14 cellular contexts compared by ENCODE assay signal in the genomic region with DNA sequence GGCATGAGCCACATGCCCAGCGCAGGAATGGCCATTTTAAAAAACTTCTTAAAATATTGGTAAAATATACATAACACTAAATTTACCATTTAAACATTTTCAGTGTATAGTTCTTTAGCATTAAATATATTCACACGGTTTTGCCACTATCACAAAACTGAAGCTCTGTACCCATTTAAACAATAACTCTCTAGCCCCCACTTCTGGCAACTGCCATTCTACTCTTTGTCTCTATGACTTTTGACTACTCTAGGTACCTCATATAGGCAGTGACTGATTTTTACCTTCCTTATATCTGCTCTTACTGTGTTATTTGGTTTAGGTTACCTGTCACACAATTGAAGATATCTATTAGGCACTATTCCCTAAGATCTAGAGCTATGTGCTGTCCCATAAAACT. TPM values are rescaled to one million over a fixed set of nuclear protein-coding genes. Genes with fewer than 3 reads are reported as not detected.
A peak's percentile ranks its signal among the peaks of the same experiment; 100 is the strongest.
DNase-seq lines count a peak whose midpoint lies in the region; ATAC-seq and TF ChIP-seq lines count a peak whose summit lies in the region.
"Had no signal": no experiment of that assay in that cellular context is flagged by ENCODE, and none has a peak within 500 bp of the region (broad histone marks: within the 10 kb centered on the region; RNA-seq: fewer than 3 reads in every experiment).

No MANE protein-coding gene starts in this region.

- no peaks in the 10 kb centered on the region for H3K27me3 Mint-ChIP-seq in activated CD8-positive, alpha-beta T cell treated with anti-CD3 and anti-CD28 coated beads for 36 hours
- H3K27me3 Mint-ChIP-seq in activated CD8-positive, alpha-beta T cell treated with anti-CD3 and anti-CD28 coated beads, Interleukin-2, amount 10 ng/mL, durations not matched to agents 7 days and 5 days (ENCODE audit: low read depth) = no peaks in the 10 kb centered on the region

- CTCF ChIA-PET in activated CD8-positive, alpha-beta T cell treated with anti-CD3 and anti-CD28 coated beads for 36 hours (lab: Charles Lee) = interaction anchor here (0.9 to 2.3 kb wide), 9 partner anchors 11 to 142 kb away, joined by 3 to 9 read pairs (median 4); no protein-coding TSS in a partner anchor
- CTCF ChIA-PET in activated CD8-positive, alpha-beta T cell treated with anti-CD3 and anti-CD28 coated beads, Interleukin-2, amount 10 ng/mL, durations not matched to agents 7 days and 5 days (lab: Charles Lee) = interaction anchor here (0.6 to 2.2 kb wide), 12 partner anchors 25 to 410 kb away, joined by 3 to 14 read pairs (median 4); no protein-coding TSS in a partner anchor

- H3K36me3 Mint-ChIP-seq in activated CD8-positive, alpha-beta T cell treated with anti-CD3 and anti-CD28 coated beads for 36 hours (ENCODE audit: low read depth) = peaks cover 13% of the 10 kb centered on the region
- H3K36me3 Mint-ChIP-seq in activated CD8-positive, alpha-beta T cell treated with anti-CD3 and anti-CD28 coated beads, Interleukin-2, amount 10 ng/mL, durations not matched to agents 7 days and 5 days (ENCODE audit: low read depth) = peaks cover 24% of the 10 kb centered on the region

- in situ Hi-C loops in brain microvascular endothelial cell (cut with HindIII; ENCODE audit: low pct_ligation_motif_present, low sequenced_read_pairs) = no loop called here

- TF ChIP-seq CTCF in activated CD8-positive, alpha-beta T cell treated with anti-CD3 and anti-CD28 coated beads for 36 hours (IDR thresholded peaks at IDR 0.05) = no peak
- TF ChIP-seq CTCF in brain microvascular endothelial cell (IDR thresholded peaks at IDR 0.05; ENCODE audit: low read depth, low read length, missing control alignments) (peak; percentile 52), retinal pigment epithelial cell (conservative IDR thresholded peaks at IDR 0.05; ENCODE audit: low read depth, low read length) (peak; percentile 28), spleen (IDR thresholded peaks at IDR 0.05 in 8 of 11, conservative IDR thresholded peaks at IDR 0.05 in 3 of 11) (no peak)

- ATAC-seq in activated CD8-positive, alpha-beta T cell treated with anti-CD3 and anti-CD28 coated beads for 36 hours = no peak
- ATAC-seq in activated CD8-positive, alpha-beta T cell treated with anti-CD3 and anti-CD28 coated beads, Interleukin-2, amount 10 ng/mL, durations not matched to agents 7 days and 5 days = no peak
- ATAC-seq in GM18502 (IDR thresholded peaks at IDR 0.05; ENCODE audit: poor library complexity, unreplicated experiment) = no peak

- H3K4me1 ChIP-seq in spleen = peaks cover 5 to 61% (median 37%) of the 10 kb centered on the region in 6 donors
- H3K4me1 ChIP-seq: SJCRH30 had no signal

- peak; percentile 17 for DNase-seq in activated CD8-positive, alpha-beta T cell treated with anti-CD3 and anti-CD28 coated beads for 36 hours
- no peak for DNase-seq in activated CD8-positive, alpha-beta T cell treated with anti-CD3 and anti-CD28 coated beads, Interleukin-2, amount 10 ng/mL, durations not matched to agents 7 days and 5 days
- DNase-seq in M059J (ENCODE audit: low read depth) = peak; percentile 32
- no peak for DNase-seq in brain microvascular endothelial cell
- no peak for DNase-seq in retinal pigment epithelial cell (ENCODE audit: low read depth)
- no peak for DNase-seq in putamen (ENCODE audit: low spot score)
- no peak for DNase-seq in spleen
- DNase-seq: activated CD4-positive, alpha-beta T cell treated with anti-CD3 and anti-CD28 coated beads, Interleukin-2, amount 50 U/mL, for 4 hours; effector CD8-positive, alpha-beta T cell; NCI-H2227 treated with DMSO at 0.1 percent for 48 hours; SJCRH30 had no signal

- POLR2A ChIA-PET in activated CD8-positive, alpha-beta T cell treated with anti-CD3 and anti-CD28 coated beads for 36 hours (lab: Charles Lee) = interaction anchor here (1.5 to 2.0 kb wide), 2 partner anchors 10 to 64 kb away, joined by 5 to 8 read pairs; a partner anchor contains a TSS
- POLR2A ChIA-PET in activated CD8-positive, alpha-beta T cell treated with anti-CD3 and anti-CD28 coated beads, Interleukin-2, amount 10 ng/mL, durations not matched to agents 7 days and 5 days (lab: Charles Lee) = no interaction called here

- no peaks in the 10 kb centered on the region for H3K36me3 ChIP-seq in brain microvascular endothelial cell (replicated peaks)
- H3K36me3 ChIP-seq in spleen = no peaks in the 10 kb centered on the region

- intact Hi-C loops in activated CD8-positive, alpha-beta T cell treated with anti-CD3 and anti-CD28 coated beads for 36 hours (cut with micrococcal nuclease) = loop anchor here (10.0 kb wide), 1 partner anchor 142 kb away; no protein-coding TSS in a partner anchor
- intact Hi-C loops in spleen (cut with DNase I; ENCODE audit: low total_unique reads) = no loop called here

- H3K27me3 ChIP-seq in brain microvascular endothelial cell (replicated peaks) (no peaks in the 10 kb centered on the region), spleen (replicated peaks in 1 of 7) (no peaks in the 10 kb centered on the region)
- H3K27me3 ChIP-seq: BLaER1 treated with 17β-estradiol and CSF1 and Interleukin-3, amounts not matched to agents 10 nM and 100 nM; SJCRH30 had no signal

- H3K4me1 Mint-ChIP-seq in activated CD8-positive, alpha-beta T cell treated with anti-CD3 and anti-CD28 coated beads for 36 hours (ENCODE audit: low read depth) = peaks cover 35% of the 10 kb centered on the region
- peaks cover 32% of the 10 kb centered on the region for H3K4me1 Mint-ChIP-seq in activated CD8-positive, alpha-beta T cell treated with anti-CD3 and anti-CD28 coated beads, Interleukin-2, amount 10 ng/mL, durations not matched to agents 7 days and 5 days (ENCODE audit: low read depth)

- no peaks in the 10 kb centered on the region for H3K9me3 Mint-ChIP-seq in activated CD8-positive, alpha-beta T cell treated with anti-CD3 and anti-CD28 coated beads for 36 hours
- H3K9me3 Mint-ChIP-seq in activated CD8-positive, alpha-beta T cell treated with anti-CD3 and anti-CD28 coated beads, Interleukin-2, amount 10 ng/mL, durations not matched to agents 7 days and 5 days (ENCODE audit: insufficient read depth) = peaks cover 7% of the 10 kb centered on the region

- WGBS in spleen, 5 donors = 74 to 80% (median 79%) methylated on average over 2 of the region's 2 CpGs

- H3K4me3 ChIP-seq in brain microvascular endothelial cell (ENCODE audit: low read depth, low read length) (no peak overlapping the region), retinal pigment epithelial cell (ENCODE audit: low read length) (no peak overlapping the region), spleen (no peak overlapping the region)
- H3K4me3 ChIP-seq: BLaER1 treated with 17β-estradiol and CSF1 and Interleukin-3, amounts not matched to agents 10 nM and 100 nM; SJCRH30; smooth muscle cell had no signal

- no peak for TF ChIP-seq POLR2A in spleen (IDR thresholded peaks at IDR 0.05)

- no peak overlapping the region for H3K4me3 Mint-ChIP-seq in activated CD8-positive, alpha-beta T cell treated with anti-CD3 and anti-CD28 coated beads for 36 hours
- no peak overlapping the region for H3K4me3 Mint-ChIP-seq in activated CD8-positive, alpha-beta T cell treated with anti-CD3 and anti-CD28 coated beads, Interleukin-2, amount 10 ng/mL, durations not matched to agents 7 days and 5 days

- H3K9me3 ChIP-seq in spleen = no peaks in the 10 kb centered on the region

- no peak overlapping the region for H3K27ac Mint-ChIP-seq in activated CD8-positive, alpha-beta T cell treated with anti-CD3 and anti-CD28 coated beads for 36 hours
- H3K27ac Mint-ChIP-seq in activated CD8-positive, alpha-beta T cell treated with anti-CD3 and anti-CD28 coated beads, Interleukin-2, amount 10 ng/mL, durations not matched to agents 7 days and 5 days = no peak overlapping the region

- no peak overlapping the region for H3K27ac ChIP-seq in brain microvascular endothelial cell
- peak overlapping the region in 1 of 8 donors; percentile 9 for H3K27ac ChIP-seq in spleen
- H3K27ac ChIP-seq: SJCRH30 had no signal

RNA-seq across cellular contexts. Expression of a gene that starts 2.3 kb away (rescaled TPM):
- total RNA-seq in activated CD8-positive, alpha-beta T cell treated with anti-CD3 and anti-CD28 coated beads for 36 hours = 1 to 10 TPM; 2.3 to 2.5 TPM
- total RNA-seq in activated CD8-positive, alpha-beta T cell treated with anti-CD3 and anti-CD28 coated beads, Interleukin-2, amount 10 ng/mL, durations not matched to agents 7 days and 5 days = 1 to 10 TPM; 8.0 to 8.3 TPM
- total RNA-seq in M059J (2014; rRNA removed; shearing (Covaris generic)) = 3.8 and 4.4 TPM in 2 replicates
- total RNA-seq in spleen = 10 to 100 TPM in 4 of 7 donors, 1 to 10 TPM in 3; 6.9 to 14.9 (median 11.1) TPM
- 1 to 10 TPM; 2.8 to 4.7 (median 3.4) TPM for polyA plus RNA-seq in spleen

Comparison
In these comparisons a context has a peak if more than half of its experiments do, and no peak if none do; other contexts are left out.
1. DNase-seq: peak in activated CD8-positive, alpha-beta T cell treated with anti-CD3 and anti-CD28 coated beads for 36 hours (single experiment) and M059J (single experiment); none in activated CD8-positive, alpha-beta T cell treated with anti-CD3 and anti-CD28 coated beads, Interleukin-2, amount 10 ng/mL, durations not matched to agents 7 days and 5 days (single experiment), brain microvascular endothelial cell (single experiment), retinal pigment epithelial cell (single experiment), putamen (single experiment) and spleen (single experiment).
2. CTCF ChIP-seq: peak in brain microvascular endothelial cell (single experiment) and retinal pigment epithelial cell (single experiment); none in activated CD8-positive, alpha-beta T cell treated with anti-CD3 and anti-CD28 coated beads for 36 hours (single experiment) and spleen (0 of 11).